24 cellular contexts compared by ENCODE assay signal in genomic region chr6:137303436-137303835, GRCh38.
"Had no signal": no experiment of that assay in that cellular context is flagged by ENCODE, and none has a peak within 500 bp of the region (broad histone marks: within the 10 kb centered on the region; RNA-seq: fewer than 3 reads in every experiment).

No MANE protein-coding gene starts in this region.

- H3K27me3 ChIP-seq: cardiac muscle cell had no signal

- H3K4me3 ChIP-seq: cardiac muscle cell, SK-N-MC had no signal

- H3K27ac ChIP-seq: cardiac muscle cell, SK-N-MC had no signal

- H3K36me3 ChIP-seq: cardiac muscle cell had no signal

- DNase-seq: activated B cell treated with CpG ODN at 0.5 μM for 24 hours; activated CD4-positive, alpha-beta T cell treated with anti-CD3 and anti-CD28 coated beads for 1 hour; activated CD4-positive, alpha-beta T cell treated with anti-CD3 and anti-CD28 coated beads, Interleukin-2, amount 10 ng/mL, durations not matched to agents 24 days and 14 days; activated CD4-positive, alpha-beta T cell treated with anti-CD3 and anti-CD28 coated beads, Interleukin-2, amount 50 U/mL, for 48 hours; activated CD8-positive, alpha-beta memory T cell treated with anti-CD3 and anti-CD28 coated beads, Interleukin-2, amount 10 ng/mL, durations not matched to agents 7 days and 5 days; activated effector memory CD4-positive, alpha-beta T cell treated with anti-CD3 and anti-CD28 coated beads, Interleukin-2, amount 50 U/mL, for 16 hours; activated naive CD4-positive, alpha-beta T cell treated with anti-CD3 and anti-CD28 coated beads, Interleukin-2, amount 10 ng/mL, durations not matched to agents 7 days and 5 days; activated naive CD8-positive, alpha-beta T cell treated with anti-CD3 and anti-CD28 coated beads for 36 hours; activated T-cell treated with anti-CD3 and anti-CD28 coated beads, Interleukin-2, amount 50 U/mL, for 24 hours; anterior cingulate cortex; MM.1S; NCI-H1105; NCI-H1436 treated with DMSO at 0.1 percent for 48 hours; NCI-H187; NCI-H2081; NCI-H446; NCI-H526; RPMI8226; T-cell; T-helper 2 cell; T1000 had no signal

- ATAC-seq: activated CD8-positive, alpha-beta memory T cell treated with anti-CD3 and anti-CD28 coated beads, Interleukin-2, amount 10 ng/mL, durations not matched to agents 7 days and 5 days; Right ventricle myocardium inferior; T-cell had no signal
